Comparison of ENCODE assay signal across 12 cellular contexts in genomic region chr19:46902402-46902766, GRCh38. TPM values are rescaled to one million over a fixed set of nuclear protein-coding genes. Genes with fewer than 3 reads are reported as not detected.
DNase-seq lines count a peak whose midpoint lies in the region; ATAC-seq and TF ChIP-seq lines count a peak whose summit lies in the region.
"Had no signal": no experiment of that assay in that cellular context is flagged by ENCODE, and none has a peak within 500 bp of the region (broad histone marks: within the 10 kb centered on the region; RNA-seq: fewer than 3 reads in every experiment).

No MANE protein-coding gene starts in this region.

- H3K9me3 ChIP-seq in mesodermal cell (ENCODE audit: control insufficient read depth, low read length), result no peaks in the 10 kb centered on the region

- no peaks in the 10 kb centered on the region for H3K27me3 Mint-ChIP-seq in chondrocyte (ENCODE audit: low read depth)
- H3K27me3 Mint-ChIP-seq: activated naive CD8-positive, alpha-beta T cell treated with anti-CD3 and anti-CD28 coated beads, Interleukin-2, amount 50 U/mL, for 24 hours had no signal

- H3K27ac ChIP-seq in 22Rv1, result peak overlapping the region; percentile 49
- H3K27ac ChIP-seq in mesodermal cell (ENCODE audit: low read depth, low read length, severe bottlenecking), result peak overlapping the region; percentile 97

- no peaks in the 10 kb centered on the region for H3K36me3 Mint-ChIP-seq in chondrocyte (ENCODE audit: low read depth)

- peaks cover 69% of the 10 kb centered on the region for H3K4me1 Mint-ChIP-seq in chondrocyte (ENCODE audit: low read depth)

- WGBS in mesodermal cell (ENCODE audit: insufficient coverage in 2 of 2), 2 experiments, result 90% methylated on average over 1 to 2 of the region's 4 CpGs

- ATAC-seq in GM21619 (IDR thresholded peaks at IDR 0.05; ENCODE audit: unreplicated experiment) (no peak), omental fat pad (ENCODE audit: low FRiP score) (no peak)
- ATAC-seq: activated CD8-positive, alpha-beta T cell treated with anti-CD3 and anti-CD28 coated beads, Interleukin-2, amount 10 ng/mL, durations not matched to agents 7 days and 5 days; activated naive CD8-positive, alpha-beta T cell treated with anti-CD3 and anti-CD28 coated beads, Interleukin-2, amount 50 U/mL, for 24 hours had no signal

- H3K9me3 Mint-ChIP-seq in chondrocyte (ENCODE audit: low read depth), result no peaks in the 10 kb centered on the region
- H3K9me3 Mint-ChIP-seq: activated naive CD8-positive, alpha-beta T cell treated with anti-CD3 and anti-CD28 coated beads, Interleukin-2, amount 50 U/mL, for 24 hours had no signal

- no peak overlapping the region for H3K4me3 ChIP-seq in mesodermal cell (ENCODE audit: extremely low read depth, insufficient read depth, low read length, poor library complexity, severe bottlenecking)

- H3K27ac Mint-ChIP-seq in chondrocyte (ENCODE audit: unreplicated experiment), result peak overlapping the region; percentile 76
- H3K27ac Mint-ChIP-seq: activated CD8-positive, alpha-beta T cell treated with anti-CD3 and anti-CD28 coated beads, Interleukin-2, amount 10 ng/mL, durations not matched to agents 7 days and 5 days; activated naive CD8-positive, alpha-beta T cell treated with anti-CD3 and anti-CD28 coated beads, Interleukin-2, amount 50 U/mL, for 24 hours had no signal

- TF ChIP-seq CTCF in 22Rv1 (IDR thresholded peaks at IDR 0.05) (no peak), chondrocyte (IDR thresholded peaks at IDR 0.05) (no peak), omental fat pad (IDR thresholded peaks at IDR 0.05) (no peak)

- peak; percentile 55 for DNase-seq in LoVo (ENCODE audit: low spot score)
- no peak for DNase-seq in chondrocyte (ENCODE audit: low spot score)
- no peak for DNase-seq in omental fat pad (ENCODE audit: low spot score)
- no peak for DNase-seq in activated naive CD4-positive, alpha-beta T cell (lab: John Stamatoyannopoulos, UW)
- DNase-seq in foreskin melanocyte, result no peak
- DNase-seq: activated CD8-positive, alpha-beta T cell treated with anti-CD3 and anti-CD28 coated beads, Interleukin-2, amount 10 ng/mL, durations not matched to agents 7 days and 5 days; activated naive CD8-positive, alpha-beta T cell treated with anti-CD3 and anti-CD28 coated beads, Interleukin-2, amount 50 U/mL, for 24 hours; Kasumi-1; NCI-H345 had no signal

- no peaks in the 10 kb centered on the region for H3K36me3 ChIP-seq in mesodermal cell (ENCODE audit: control insufficient read depth, insufficient read depth, low read length)

- H3K4me3 Mint-ChIP-seq in chondrocyte (ENCODE audit: unreplicated experiment), result no peak overlapping the region
- H3K4me3 Mint-ChIP-seq: activated CD8-positive, alpha-beta T cell treated with anti-CD3 and anti-CD28 coated beads, Interleukin-2, amount 10 ng/mL, durations not matched to agents 7 days and 5 days; activated naive CD8-positive, alpha-beta T cell treated with anti-CD3 and anti-CD28 coated beads, Interleukin-2, amount 50 U/mL, for 24 hours had no signal

- H3K4me1 ChIP-seq in mesodermal cell (ENCODE audit: control insufficient read depth, insufficient read depth, low read length, poor library complexity, severe bottlenecking), result peaks cover 57% of the 10 kb centered on the region

RNA-seq across cellular contexts. Expression of gene ARHGAP35, which starts 41.6 kb away (rescaled TPM):
- total RNA-seq in chondrocyte, result 60.1 to 70.9 TPM (median 70.2 TPM) in 3 replicates
- 33.0 TPM for polyA plus RNA-seq in mesodermal cell (2013, experiment 1 of 2)
- 30.4 TPM for polyA plus RNA-seq in mesodermal cell (2013, experiment 2 of 2)
- total RNA-seq in omental fat pad, result 10 to 100 TPM; 30.1 to 45.2 (median 37.2) TPM

RNA-seq across cellular contexts. Expression of gene AP2S1, which starts 51.7 kb away (rescaled TPM):
- total RNA-seq in chondrocyte (168 to 189 TPM (median 173 TPM) in 3 replicates), omental fat pad (100 to 1,000 TPM in 3 of 4 donors, 10 to 100 TPM in 1; 96.6 to 166 (median 132) TPM)
- polyA plus RNA-seq in mesodermal cell (2013, experiment 1 of 2), result 336 TPM
- polyA plus RNA-seq in mesodermal cell (2013, experiment 2 of 2), result 294 TPM
